Comparison of ENCODE assay signal across 2 cellular contexts in genomic region chr11:74320538-74320937, GRCh38.
TF ChIP-seq lines count a peak whose summit lies in the region.

No MANE protein-coding gene starts in this region.

TF ChIP-seq in IMR-90, 13 proteins besides CTCF, POLR2A, EP300 and RAD21:
- TF ChIP-seq MXI1 (IDR thresholded peaks at IDR 0.05; ENCODE audit: borderline replicate concordance, low read depth, low read length): no peak
- no peak for TF ChIP-seq SMC3 (IDR thresholded peaks at IDR 0.05; ENCODE audit: low read depth, low read length)
- TF ChIP-seq USF2 (IDR thresholded peaks at IDR 0.05; ENCODE audit: low read depth, low read length): no peak
- TF ChIP-seq MAZ (IDR thresholded peaks at IDR 0.05; ENCODE audit: borderline replicate concordance, low read depth, low read length): no peak
- TF ChIP-seq FOS (IDR thresholded peaks at IDR 0.05; ENCODE audit: low read depth, low read length): no peak
- no peak for TF ChIP-seq CHD1 (IDR thresholded peaks at IDR 0.05; ENCODE audit: low read depth, low read length)
- no peak for TF ChIP-seq MAFK (IDR thresholded peaks at IDR 0.05; ENCODE audit: low read depth, low read length)
- TF ChIP-seq CEBPB (IDR thresholded peaks at IDR 0.05; ENCODE audit: low read depth, low read length): peak; percentile 62

TF ChIP-seq in K562, 482 proteins besides CTCF, POLR2A, EP300 and RAD21:
- TF ChIP-seq CREBBP (IDR thresholded peaks at IDR 0.05; ENCODE audit: low read depth, low read length): peak; percentile 48
- TF ChIP-seq MBD1 (CRISPR knock-in tag; IDR thresholded peaks at IDR 0.05): no peak
